In genomic region chr3:72924055-72924454, GRCh38 we compare ENCODE assay signal across 21 cellular contexts. TPM values are rescaled to one million over a fixed set of nuclear protein-coding genes. Genes with fewer than 3 reads are reported as not detected.
DNase-seq lines count a peak whose midpoint lies in the region; ATAC-seq and TF ChIP-seq lines count a peak whose summit lies in the region.
"Had no signal": no experiment of that assay in that cellular context is flagged by ENCODE, and none has a peak within 500 bp of the region (broad histone marks: within the 10 kb centered on the region; RNA-seq: fewer than 3 reads in every experiment).

No MANE protein-coding gene starts in this region.

- no peak for TF ChIP-seq RAD21 in SK-N-SH (IDR thresholded peaks at IDR 0.05; ENCODE audit: low read length)

- no peaks in the 10 kb centered on the region for H3K27me3 ChIP-seq in SK-N-SH (ENCODE audit: insufficient read depth)
- no peaks in the 10 kb centered on the region for H3K27me3 ChIP-seq in H9 (ENCODE audit: insufficient read depth, low read length)
- H3K27me3 ChIP-seq in mesendoderm (ENCODE audit: insufficient read depth, low read length, poor library complexity), result no peaks in the 10 kb centered on the region
- H3K27me3 ChIP-seq in stomach, result no peaks in the 10 kb centered on the region
- H3K27me3 ChIP-seq: breast epithelium, Peyer's patch had no signal

- intact Hi-C loops in stomach (cut with DNase I; ENCODE audit: low total_unique reads), result no loop called here

- H4K5ac ChIP-seq in H9 (ENCODE audit: insufficient read length, low read depth, low read length), result no peak overlapping the region
- H4K5ac ChIP-seq in mesendoderm (ENCODE audit: low read length), result no peak overlapping the region

- POLR2A ChIA-PET in SK-N-SH (lab: Yijun Ruan, JAX), result no interaction called here

- H3K18ac ChIP-seq in H9 (ENCODE audit: insufficient read length, low read depth, low read length) (no peak overlapping the region), mesendoderm (ENCODE audit: low read length) (no peak overlapping the region)

- H3K4me2 ChIP-seq in SK-N-SH (no peak overlapping the region), H9 (ENCODE audit: insufficient read depth, insufficient read length, low read length) (no peak overlapping the region), mesendoderm (ENCODE audit: low read length) (no peak overlapping the region)

- CTCF ChIA-PET in SK-N-SH (lab: Yijun Ruan, JAX), result interaction anchor here (1.0 to 1.3 kb wide), 2 partner anchors 73 to 161 kb away, joined by 3 read pairs; no protein-coding TSS in a partner anchor

- H3K4me1 ChIP-seq in SK-N-SH (ENCODE audit: control insufficient read depth in 1 of 2, insufficient read depth in 2 of 2, low read depth in 1 of 2, low read length in 1 of 2) (no peaks in the 10 kb centered on the region), H9 (ENCODE audit: insufficient read depth, low read length) (no peaks in the 10 kb centered on the region), mesendoderm (ENCODE audit: control insufficient read depth, low read depth, low read length) (no peaks in the 10 kb centered on the region), stomach (no peaks in the 10 kb centered on the region)
- H3K4me1 ChIP-seq: breast epithelium, lower lobe of right lung, Peyer's patch had no signal

- H3K23me2 ChIP-seq in H9 (ENCODE audit: insufficient read length, low read depth, low read length, poor library complexity, severe bottlenecking), result no peaks in the 10 kb centered on the region

- 80% methylated on average over 3 of the region's 3 CpGs for WGBS in SK-N-SH (ENCODE audit: low lambda C conversion rate)
- no CpG with 5 or more reads among the region's 3 CpGs for WGBS in H9 (ENCODE audit: extremely low coverage, insufficient read length, low lambda C conversion rate)
- WGBS in mesendoderm (ENCODE audit: extremely low coverage, insufficient coverage, low lambda C conversion rate), result no CpG with 5 or more reads among the region's 3 CpGs
- WGBS in stomach, 5 donors, result 80 to 96% (median 90%) methylated on average over 3 of the region's 3 CpGs

- H4K20me1 ChIP-seq in SK-N-SH (ENCODE audit: insufficient read depth), result no peaks in the 10 kb centered on the region
- no peaks in the 10 kb centered on the region for H4K20me1 ChIP-seq in H9 (ENCODE audit: control insufficient read depth, insufficient read depth, insufficient read length)

- H3K9me3 Mint-ChIP-seq in H9, result peaks cover 0 to 2% of the 10 kb centered on the region in 2 experiments; a peak in 1 of 5 replicates

- H3K23ac ChIP-seq in H9 (ENCODE audit: insufficient read length, low read depth, low read length) (no peak overlapping the region), mesendoderm (ENCODE audit: low read length) (no peak overlapping the region)

- H3K56ac ChIP-seq in H9 (ENCODE audit: insufficient read length, low read depth, low read length) (no peak overlapping the region), mesendoderm (ENCODE audit: low read length) (no peak overlapping the region)

- H2BK15ac ChIP-seq in H9 (ENCODE audit: low read depth, low read length) (no peak overlapping the region), mesendoderm (replicated peaks; ENCODE audit: low read depth) (no peak overlapping the region)

- H4K8ac ChIP-seq in H9 (replicated peaks; ENCODE audit: insufficient read length, low read depth, low read length) (no peak overlapping the region), mesendoderm (ENCODE audit: low read depth, low read length) (no peak overlapping the region)

- H2AFZ ChIP-seq in SK-N-SH (ENCODE audit: low read depth), result no peak overlapping the region
- no peak overlapping the region for H2AFZ ChIP-seq in H9 (ENCODE audit: low read length)

- H2BK120ac ChIP-seq in H9 (ENCODE audit: low read depth, low read length, poor library complexity, severe bottlenecking), result no peak overlapping the region
- H2BK120ac ChIP-seq in mesendoderm (ENCODE audit: low read depth, low read length), result no peak overlapping the region

- no peak overlapping the region for H2BK20ac ChIP-seq in H9 (ENCODE audit: low read depth, low read length, poor library complexity, severe bottlenecking)

- H3K4me3 Mint-ChIP-seq in H9, result no peak overlapping the region
- H3K4me3 Mint-ChIP-seq: activated B cell treated with CpG ODN at 0.5 μM for 24 hours; naive thymus-derived CD8-positive, alpha-beta T cell had no signal

- H3K9me3 ChIP-seq in SK-N-SH (no peaks in the 10 kb centered on the region), H9 (ENCODE audit: control insufficient read depth, low read depth, low read length) (no peaks in the 10 kb centered on the region), stomach (no peaks in the 10 kb centered on the region)
- H3K9me3 ChIP-seq: breast epithelium, lower lobe of right lung, Peyer's patch had no signal

- no peaks in the 10 kb centered on the region for H3F3A ChIP-seq in SK-N-SH (replicated peaks; ENCODE audit: insufficient read depth)

- peak; percentile 28; the same call in 1 of the 2 replicates for TF ChIP-seq CTCF in SK-N-SH (IDR thresholded peaks at IDR 0.05)
- TF ChIP-seq CTCF in H9 (conservative IDR thresholded peaks at IDR 0.05), result peak; percentile 58
- TF ChIP-seq CTCF in stomach (IDR thresholded peaks at IDR 0.05), result no peak
- no peak for TF ChIP-seq CTCF in omental fat pad (IDR thresholded peaks at IDR 0.05)

- no peak overlapping the region for H4K91ac ChIP-seq in H9 (ENCODE audit: insufficient read length, low read depth, low read length)

- no peaks in the 10 kb centered on the region for H3K27me3 Mint-ChIP-seq in H9 (ENCODE audit: low read depth)

- TF ChIP-seq EP300 in SK-N-SH (IDR thresholded peaks at IDR 0.05; ENCODE audit: borderline replicate concordance in 1 of 2, low read depth in 1 of 2, low read length in 1 of 2), result no peak
- no peak for TF ChIP-seq EP300 in stomach (IDR thresholded peaks at IDR 0.05)

- no peak overlapping the region for H2AK5ac ChIP-seq in H9 (ENCODE audit: insufficient read length, low read length)
- H2AK5ac ChIP-seq in mesendoderm (ENCODE audit: low read length), result no peak overlapping the region

- H3K36me3 ChIP-seq in SK-N-SH (replicated peaks in 1 of 2; ENCODE audit: control insufficient read depth in 1 of 2, insufficient read depth in 2 of 2, low read length in 1 of 2), result peaks cover 0 to 9% of the 10 kb centered on the region in 2 experiments
- no peaks in the 10 kb centered on the region for H3K36me3 ChIP-seq in mesendoderm (ENCODE audit: control insufficient read depth, insufficient read depth, low read length)
- H3K36me3 ChIP-seq in stomach, result no peaks in the 10 kb centered on the region
- H3K36me3 ChIP-seq: breast epithelium, lower lobe of right lung, Peyer's patch had no signal

- no peak overlapping the region for H3K27ac Mint-ChIP-seq in H9
- H3K27ac Mint-ChIP-seq: activated B cell treated with CpG ODN at 0.5 μM for 24 hours; activated naive CD4-positive, alpha-beta T cell treated with anti-CD3 and anti-CD28 coated beads, Interleukin-2, amount 50 U/mL, for 72 hours; naive thymus-derived CD8-positive, alpha-beta T cell had no signal

- H3K4ac ChIP-seq in H9 (ENCODE audit: low read depth, low read length) (no peak overlapping the region), mesendoderm (ENCODE audit: low read depth, low read length) (no peak overlapping the region)

- H3K27ac ChIP-seq in SK-N-SH (ENCODE audit: low read depth in 2 of 2, low read length in 1 of 2) (no peak overlapping the region), H9 (ENCODE audit: insufficient read length, low read depth, low read length) (no peak overlapping the region), mesendoderm (ENCODE audit: low read depth, low read length) (no peak overlapping the region), stomach (no peak overlapping the region)
- H3K27ac ChIP-seq: breast epithelium, lower lobe of right lung, Peyer's patch had no signal

- H2BK5ac ChIP-seq in H9 (ENCODE audit: insufficient read length, low read length), result no peak overlapping the region
- no peak overlapping the region for H2BK5ac ChIP-seq in mesendoderm (ENCODE audit: low read length)

- H3K4me3 ChIP-seq in SK-N-SH (ENCODE audit: low read depth in 2 of 2, low read length in 1 of 2) (no peak overlapping the region), mesendoderm (ENCODE audit: low read length) (no peak overlapping the region), stomach (no peak overlapping the region)
- H3K4me3 ChIP-seq: breast epithelium, lower lobe of right lung, Peyer's patch had no signal

- H3K79me2 ChIP-seq in SK-N-SH (ENCODE audit: insufficient read depth) (no peaks in the 10 kb centered on the region), H9 (ENCODE audit: insufficient read depth, low read length) (no peaks in the 10 kb centered on the region), mesendoderm (ENCODE audit: control insufficient read depth, insufficient read depth, low read length) (no peaks in the 10 kb centered on the region)

- H3T11ph ChIP-seq in H9 (ENCODE audit: low read length), result no peak overlapping the region

- peaks cover 1 to 4% (median 2%) of the 10 kb centered on the region in 3 experiments; a peak in 6 of 7 replicates for H3K36me3 Mint-ChIP-seq in H9 (ENCODE audit: insufficient read depth in 1 of 3, low read depth in 3 of 3)
- H3K36me3 Mint-ChIP-seq: naive thymus-derived CD8-positive, alpha-beta T cell had no signal

- no peaks in the 10 kb centered on the region for H3K9me2 ChIP-seq in SK-N-SH

- H2BK12ac ChIP-seq in H9 (ENCODE audit: insufficient read length, low read depth, low read length), result no peak overlapping the region

- ATAC-seq in SK-N-SH treated with all-trans-retinoic acid at 6 μM for 48 hours, result no peak
- ATAC-seq in omental fat pad (ENCODE audit: low FRiP score), result no peak
- ATAC-seq: activated naive CD4-positive, alpha-beta T cell treated with anti-CD3 and anti-CD28 coated beads, Interleukin-2, amount 50 U/mL, for 72 hours; lower lobe of right lung; naive thymus-derived CD8-positive, alpha-beta T cell had no signal

- H3K79me1 ChIP-seq in H9 (ENCODE audit: insufficient read depth, low read depth, low read length, poor library complexity, severe bottlenecking) (no peaks in the 10 kb centered on the region), mesendoderm (ENCODE audit: low read length) (no peaks in the 10 kb centered on the region)

- no peak for TF ChIP-seq POLR2A in stomach (IDR thresholded peaks at IDR 0.05)

- DNase-seq in SK-N-SH (no peak), H9 (peak; percentile 39), SK-MEL-5 (ENCODE audit: low read depth, low spot score) (peak; percentile 17), mesendoderm (peak; percentile 58), stomach (no peak), AG08395 (ENCODE audit: low spot score) (no peak), omental fat pad (ENCODE audit: low spot score) (no peak)
- DNase-seq: activated B cell treated with CpG ODN at 0.5 μM for 24 hours; activated CD8-positive, alpha-beta memory T cell treated with anti-CD3 and anti-CD28 coated beads, Interleukin-2, amount 50 U/mL, for 48 hours; effector CD8-positive, alpha-beta T cell; foreskin melanocyte; H7; IMR-90; lower lobe of right lung; naive thymus-derived CD8-positive, alpha-beta T cell; NCI-H146; Peyer's patch; substantia nigra had no signal

- H3K9ac ChIP-seq in SK-N-SH (no peak overlapping the region), H9 (ENCODE audit: extremely low read depth, insufficient read length, low read length) (no peak overlapping the region), mesendoderm (ENCODE audit: low read length) (no peak overlapping the region)

- in situ Hi-C loops in SK-MEL-5 (cut with HindIII; ENCODE audit: low pct_unique_long_range_greater_than_20kb, low sequenced_read_pairs), result no loop called here

- H3K4me1 Mint-ChIP-seq in H9, result peaks cover 13 to 14% of the 10 kb centered on the region in 2 experiments
- H3K4me1 Mint-ChIP-seq: activated B cell treated with CpG ODN at 0.5 μM for 24 hours; naive thymus-derived CD8-positive, alpha-beta T cell had no signal

- H3K14ac ChIP-seq in H9 (ENCODE audit: insufficient read depth, low read length), result no peak overlapping the region

RNA-seq across cellular contexts. Expression of gene GXYLT2, which starts 36.2 kb away (rescaled TPM):
- 9.1 and 9.3 TPM in 2 replicates for polyA plus RNA-seq in SK-N-SH (2012; rRNA removed)
- polyA plus RNA-seq in SK-N-SH (2012; cell fraction: cytosol; rRNA removed), result 9.7 and 10.2 TPM in 2 replicates
- 4.0 and 6.3 TPM in 2 replicates for polyA plus RNA-seq in SK-N-SH (2012; cell fraction: nucleus; rRNA removed)
- 2.0 and 2.6 TPM in 2 replicates for total RNA-seq in H9 (2021)
- total RNA-seq in SK-MEL-5 (2014; rRNA removed; shearing (Covaris generic)), result 18.2 and 27.2 TPM in 2 replicates
- polyA plus RNA-seq in SK-MEL-5 (2015; cell fraction: cytosol; rRNA removed), result 20.4 and 25.8 TPM in 2 replicates
- 4.8 and 5.5 TPM in 2 replicates for polyA plus RNA-seq in SK-MEL-5 (2015; cell fraction: nucleus; rRNA removed)
- 2.1 TPM for polyA plus RNA-seq in mesendoderm (2013, experiment 1 of 2)
- polyA plus RNA-seq in mesendoderm (2013, experiment 2 of 2), result 2.2 TPM
- 10 to 100 TPM in 2 of 5 donors, 1 to 10 TPM in 1, under 1 TPM in 2; 0.45 to 27.0 (median 4.2) TPM for total RNA-seq in stomach
- 1 to 10 TPM in 2 of 3 donors, under 1 TPM in 1; 0.40 to 1.5 (median 1.2) TPM for polyA plus RNA-seq in stomach
- total RNA-seq in omental fat pad, result 10 to 100 TPM; 12.8 to 51.2 (median 13.8) TPM
- total RNA-seq: activated B cell treated with CpG ODN at 0.5 μM for 24 hours; naive thymus-derived CD8-positive, alpha-beta T cell had no signal
- polyA plus RNA-seq: naive thymus-derived CD8-positive, alpha-beta T cell had no signal

Comparison
In these comparisons a context has a peak if more than half of its experiments do, and no peak if none do; other contexts are left out.
1. DNase-seq: peak in H9 (single experiment), SK-MEL-5 (single experiment) and mesendoderm (single experiment); none in SK-N-SH (single experiment), stomach (single experiment), AG08395 (single experiment) and omental fat pad (single experiment).
2. CTCF ChIP-seq: peak in SK-N-SH (single experiment) and H9 (single experiment); none in stomach (0 of 7) and omental fat pad (0 of 3).